ENCODE assay signal across 22 cellular contexts in the genomic region with DNA sequence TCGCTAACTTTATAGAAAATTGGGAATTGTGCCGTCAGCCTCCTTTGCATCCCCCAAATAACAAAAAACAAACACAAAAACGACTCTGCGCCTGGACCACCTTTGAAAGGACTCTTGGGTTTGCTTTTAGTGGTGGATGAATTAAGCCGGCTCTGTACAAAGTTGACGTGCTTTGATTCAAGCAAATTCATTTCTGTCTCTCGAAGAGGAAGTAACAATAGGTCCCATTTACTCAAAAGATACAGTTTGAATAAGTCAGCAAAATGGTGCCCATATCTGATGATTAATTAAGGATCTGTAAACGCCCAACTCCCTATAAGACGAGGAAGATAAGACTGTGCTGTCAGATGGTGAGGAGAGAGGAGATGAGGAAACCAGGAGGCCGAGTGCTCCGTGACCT.
"Had no signal": no experiment of that assay in that cellular context is flagged by ENCODE, and none has a peak within 500 bp of the region (broad histone marks: within the 10 kb centered on the region; RNA-seq: fewer than 3 reads in every experiment).

No MANE protein-coding gene starts in this region.

- H3K27ac ChIP-seq: epithelial cell of prostate, gastrocnemius medialis, lower lobe of right lung, ovary, psoas muscle, sigmoid colon, suprapubic skin, thyroid gland, vagina had no signal

- H3K4me1 ChIP-seq: gastrocnemius medialis, lower lobe of right lung, psoas muscle, sigmoid colon, thyroid gland, vagina had no signal

- H3K4me3 ChIP-seq: gastrocnemius medialis, lower lobe of right lung, ovary, psoas muscle, sigmoid colon, suprapubic skin, thyroid gland, vagina had no signal

- H3K9me3 ChIP-seq: gastrocnemius medialis, lower lobe of right lung, ovary, psoas muscle, sigmoid colon, suprapubic skin, thyroid gland, vagina had no signal

- H3K36me3 ChIP-seq: gastrocnemius medialis, lower lobe of right lung, ovary, sigmoid colon, suprapubic skin, thyroid gland, vagina had no signal

- DNase-seq: effector CD8-positive, alpha-beta T cell; endodermal cell; foreskin fibroblast; gastrocnemius medialis; left ventricle myocardium superior; lower lobe of right lung; naive thymus-derived CD8-positive, alpha-beta T cell; nephron progenitor cell; nucleus accumbens; ovary; psoas muscle; right cardiac atrium; sigmoid colon; stimulated activated CD4-positive, alpha-beta T cell treated with anti-CD3 and anti-CD28 coated beads, Interleukin-2, amount 100 ng/mL, for 24 hours; stimulated activated CD4-positive, alpha-beta T cell treated with anti-CD3 and anti-CD28 coated beads, Interleukin-4, amount 100 ng/mL, for 24 hours; thyroid gland; trophoblast cell had no signal

- H3K27me3 ChIP-seq: ovary, sigmoid colon, suprapubic skin, thyroid gland, vagina had no signal

- ATAC-seq: esophagus mucosa; gastrocnemius medialis; left ventricle myocardium superior; lower lobe of right lung; naive thymus-derived CD8-positive, alpha-beta T cell; psoas muscle; right cardiac atrium; stimulated activated effector memory CD8-positive, alpha-beta T cell treated with anti-CD3 and anti-CD28 coated beads, Interleukin-12 subunit alpha, Interleukin-12 subunit beta, amount 100 ng/mL, for 72 hours had no signal
